In genomic region chr6:157908369-157909281, GRCh38 we compare ENCODE assay signal across 11 cellular contexts.
DNase-seq lines count a peak whose midpoint lies in the region; ATAC-seq and TF ChIP-seq lines count a peak whose summit lies in the region.
"Had no signal": no experiment of that assay in that cellular context is flagged by ENCODE, and none has a peak within 500 bp of the region (broad histone marks: within the 10 kb centered on the region; RNA-seq: fewer than 3 reads in every experiment).

No MANE protein-coding gene starts in this region.

- H3K27ac ChIP-seq in PC-9 = no peak overlapping the region
- H3K27ac ChIP-seq: coronary artery had no signal

- H3K9me3 Mint-ChIP-seq in activated T-cell treated with anti-CD3 and anti-CD28 coated beads, Interleukin-2, amount 50 U/mL, for 72 hours = no peaks in the 10 kb centered on the region

- H3K4me1 Mint-ChIP-seq in activated T-cell treated with anti-CD3 and anti-CD28 coated beads, Interleukin-2, amount 50 U/mL, for 72 hours (ENCODE audit: low read depth) = peaks cover 29% of the 10 kb centered on the region

- H3K4me3 ChIP-seq in PC-9 = no peak overlapping the region
- H3K4me3 ChIP-seq: coronary artery had no signal

- CTCF ChIA-PET in PC-9 (lab: Charles Lee) = no interaction called here

- no peak overlapping the region for H3K4me2 ChIP-seq in PC-9

- peaks cover 12% of the 10 kb centered on the region; the same call in 1 of the 2 replicates for H3K36me3 ChIP-seq in PC-9 (ENCODE audit: low read depth)

- H3K27me3 ChIP-seq in PC-9 (ENCODE audit: insufficient read depth, low read depth) = no peaks in the 10 kb centered on the region

- H2AFZ ChIP-seq in PC-9 = no peak overlapping the region

- H3K4me1 ChIP-seq in PC-9 (replicated peaks; ENCODE audit: insufficient read depth) = no peaks in the 10 kb centered on the region

- H3K79me2 ChIP-seq in PC-9 (ENCODE audit: low read depth) = no peaks in the 10 kb centered on the region

- no peaks in the 10 kb centered on the region for H3K9me3 ChIP-seq in PC-9 (ENCODE audit: insufficient read depth, low read depth)

- peak overlapping the region in 1 of 2 donors; percentile 72 for H3K4me3 Mint-ChIP-seq in activated T-cell treated with anti-CD3 and anti-CD28 coated beads, Interleukin-2, amount 50 U/mL, for 72 hours

- H4K20me1 ChIP-seq in PC-9 (ENCODE audit: insufficient read depth) = no peaks in the 10 kb centered on the region

- H3K9me2 ChIP-seq in PC-9 (ENCODE audit: insufficient read depth) = no peaks in the 10 kb centered on the region

- H3K27ac Mint-ChIP-seq in activated T-cell treated with anti-CD3 and anti-CD28 coated beads, Interleukin-2, amount 50 U/mL, for 72 hours = peak overlapping the region; percentile 97

- DNase-seq in CD1c-positive myeloid dendritic cell (ENCODE audit: extremely low spot score) (peak; percentile 29), NCI-H510A treated with DMSO at 0.1 percent for 48 hours (lab: John Stamatoyannopoulos, UW) (no peak), NCI-H526 treated with DMSO at 0.1 percent for 48 hours (lab: John Stamatoyannopoulos, UW) (no peak), PC-9 (no peak)
- DNase-seq in activated T-cell treated with anti-CD3 and anti-CD28 coated beads, Interleukin-2, amount 50 U/mL, for 72 hours = no peak
- DNase-seq: AML-193, NCI-H524 treated with DMSO at 0.1 percent for 48 hours had no signal

- no peaks in the 10 kb centered on the region for H3K27me3 Mint-ChIP-seq in activated T-cell treated with anti-CD3 and anti-CD28 coated beads, Interleukin-2, amount 50 U/mL, for 72 hours (ENCODE audit: low read depth)

- H3K36me3 Mint-ChIP-seq in activated T-cell treated with anti-CD3 and anti-CD28 coated beads, Interleukin-2, amount 50 U/mL, for 72 hours (ENCODE audit: insufficient read depth in 2 of 2) = peaks cover 13 to 36% of the 10 kb centered on the region in 2 donors

- intact Hi-C loops in PC-9 (cut with micrococcal nuclease; ENCODE audit: unreplicated experiment) = no loop called here

- no peak for TF ChIP-seq CTCF in PC-9 (conservative IDR thresholded peaks at IDR 0.05)

- no peaks in the 10 kb centered on the region; the same call in 1 of the 2 replicates for H3F3A ChIP-seq in PC-9 (ENCODE audit: insufficient read depth, low read depth)

- no TSS peak for BruUV-seq in PC-9 (replicated peaks; lab: Mats Ljungman, UMichigan)

- POLR2A ChIA-PET in PC-9 (lab: Charles Lee; ENCODE audit: unreplicated experiment) = no interaction called here

- ATAC-seq in GM18858 (IDR thresholded peaks at IDR 0.05; ENCODE audit: unreplicated experiment) (peak; percentile 65), HG02884 (IDR thresholded peaks at IDR 0.05; ENCODE audit: unreplicated experiment) (peak; percentile 75), HG02763 (IDR thresholded peaks at IDR 0.05; ENCODE audit: unreplicated experiment) (no peak)
- peak; percentile 48 to 59 for ATAC-seq in activated T-cell treated with anti-CD3 and anti-CD28 coated beads, Interleukin-2, amount 50 U/mL, for 72 hours (replicated peaks in 1 of 2)
